In genomic region chr5:66829826-66830225, GRCh38 we compare ENCODE assay signal across 12 cellular contexts.
DNase-seq lines count a peak whose midpoint lies in the region; ATAC-seq and TF ChIP-seq lines count a peak whose summit lies in the region.
"Had no signal": no experiment of that assay in that cellular context is flagged by ENCODE, and none has a peak within 500 bp of the region (broad histone marks: within the 10 kb centered on the region; RNA-seq: fewer than 3 reads in every experiment).

No MANE protein-coding gene starts in this region.

- no peaks in the 10 kb centered on the region; the same call in 1 of the 2 replicates for H3F3A ChIP-seq in PC-9 (ENCODE audit: insufficient read depth, low read depth)

- H3K36me3 Mint-ChIP-seq in activated CD4-positive, alpha-beta T cell treated with anti-CD3 and anti-CD28 coated beads, Interleukin-2, amount 10 ng/mL, durations not matched to agents 7 days and 5 days (ENCODE audit: low read depth): peaks cover 2% of the 10 kb centered on the region
- peaks cover 6% of the 10 kb centered on the region for H3K36me3 Mint-ChIP-seq in endothelial cell (ENCODE audit: low read depth, unreplicated experiment)

- H3K79me2 ChIP-seq in PC-9 (ENCODE audit: low read depth): no peaks in the 10 kb centered on the region

- H3K27ac ChIP-seq in PC-9: no peak overlapping the region
- H3K27ac ChIP-seq: tibial artery had no signal

- CTCF ChIA-PET in activated CD4-positive, alpha-beta T cell treated with anti-CD3 and anti-CD28 coated beads, Interleukin-2, amount 10 ng/mL, durations not matched to agents 7 days and 5 days (lab: Charles Lee): interaction anchor here (1.2 to 4.9 kb wide), 4 partner anchors 10 to 14 kb away, joined by 4 to 31 read pairs (median 28); no protein-coding TSS in a partner anchor
- CTCF ChIA-PET in PC-9 (lab: Charles Lee): no interaction called here

- H3K4me3 ChIP-seq in PC-9: no peak overlapping the region

- intact Hi-C loops in PC-9 (cut with micrococcal nuclease; ENCODE audit: unreplicated experiment): loop anchor here (5.0 kb wide), 2 partner anchors 172 to 322 kb away; no protein-coding TSS in a partner anchor

- peaks cover 44% of the 10 kb centered on the region for H3K4me1 Mint-ChIP-seq in activated CD4-positive, alpha-beta T cell treated with anti-CD3 and anti-CD28 coated beads, Interleukin-2, amount 10 ng/mL, durations not matched to agents 7 days and 5 days
- H3K4me1 Mint-ChIP-seq in endothelial cell (ENCODE audit: unreplicated experiment): peaks cover 55% of the 10 kb centered on the region

- no TSS peak for BruUV-seq in PC-9 (replicated peaks; lab: Mats Ljungman, UMichigan)

- no peaks in the 10 kb centered on the region for H3K36me3 ChIP-seq in PC-9 (ENCODE audit: low read depth)
- H3K36me3 ChIP-seq: tibial artery had no signal

- H4K20me1 ChIP-seq in PC-9 (ENCODE audit: insufficient read depth): no peaks in the 10 kb centered on the region

- no peak for DNase-seq in activated CD4-positive, alpha-beta T cell treated with anti-CD3 and anti-CD28 coated beads, Interleukin-2, amount 10 ng/mL, durations not matched to agents 7 days and 5 days
- no peak for DNase-seq in activated CD4-positive, alpha-beta T cell treated with anti-CD3 and anti-CD28 coated beads for 48 hours
- peak in 1 of 2 experiments; percentile 87 for DNase-seq in PC-9
- no peak for DNase-seq in endothelial cell (ENCODE audit: low spot score)
- DNase-seq in pons (ENCODE audit: low spot score): peak; percentile 56
- DNase-seq in NCI-H187 treated with DMSO at 0.1 percent for 48 hours (lab: John Stamatoyannopoulos, UW): no peak
- DNase-seq: ACHN, kidney, NCI-H1092, tibial artery had no signal

- no peak overlapping the region for H2AFZ ChIP-seq in PC-9

- H3K4me2 ChIP-seq in PC-9: peak overlapping the region; percentile 3; the same call in 1 of the 2 replicates

- H3K27me3 ChIP-seq in PC-9 (ENCODE audit: insufficient read depth, low read depth): no peaks in the 10 kb centered on the region

- no peak overlapping the region for H3K27ac Mint-ChIP-seq in activated CD4-positive, alpha-beta T cell treated with anti-CD3 and anti-CD28 coated beads, Interleukin-2, amount 10 ng/mL, durations not matched to agents 7 days and 5 days
- H3K27ac Mint-ChIP-seq in endothelial cell (ENCODE audit: unreplicated experiment): peak overlapping the region; percentile 100

- peak overlapping the region; percentile 43 for H3K4me3 Mint-ChIP-seq in activated CD4-positive, alpha-beta T cell treated with anti-CD3 and anti-CD28 coated beads, Interleukin-2, amount 10 ng/mL, durations not matched to agents 7 days and 5 days
- peak overlapping the region; percentile 98 for H3K4me3 Mint-ChIP-seq in endothelial cell (ENCODE audit: unreplicated experiment)

- no peak for TF ChIP-seq CTCF in PC-9 (conservative IDR thresholded peaks at IDR 0.05)
- no peak for TF ChIP-seq CTCF in endothelial cell (IDR thresholded peaks at IDR 0.05; ENCODE audit: unreplicated experiment)

- POLR2A ChIA-PET in activated CD4-positive, alpha-beta T cell treated with anti-CD3 and anti-CD28 coated beads, Interleukin-2, amount 10 ng/mL, durations not matched to agents 7 days and 5 days (lab: Charles Lee): interaction anchor here (1.7 to 1.9 kb wide), 2 partner anchors 11 kb away, joined by 8 to 9 read pairs; no protein-coding TSS in a partner anchor
- POLR2A ChIA-PET in PC-9 (lab: Charles Lee; ENCODE audit: unreplicated experiment): no interaction called here

- H3K9me3 Mint-ChIP-seq in activated CD4-positive, alpha-beta T cell treated with anti-CD3 and anti-CD28 coated beads, Interleukin-2, amount 10 ng/mL, durations not matched to agents 7 days and 5 days: no peaks in the 10 kb centered on the region
- H3K9me3 Mint-ChIP-seq in endothelial cell (ENCODE audit: unreplicated experiment): no peaks in the 10 kb centered on the region

- peaks cover 26% of the 10 kb centered on the region for H3K4me1 ChIP-seq in PC-9 (replicated peaks; ENCODE audit: insufficient read depth)

- peaks cover 8% of the 10 kb centered on the region; the same call in 1 of the 2 replicates for H3K9me3 ChIP-seq in PC-9 (ENCODE audit: insufficient read depth, low read depth)
- H3K9me3 ChIP-seq: tibial artery had no signal

- H3K9me2 ChIP-seq in PC-9 (ENCODE audit: insufficient read depth): no peaks in the 10 kb centered on the region

- ATAC-seq in GM18858 (IDR thresholded peaks at IDR 0.05; ENCODE audit: unreplicated experiment): no peak
- ATAC-seq in GM19328 (IDR thresholded peaks at IDR 0.05; ENCODE audit: unreplicated experiment): no peak

- H3K27me3 Mint-ChIP-seq in activated CD4-positive, alpha-beta T cell treated with anti-CD3 and anti-CD28 coated beads, Interleukin-2, amount 10 ng/mL, durations not matched to agents 7 days and 5 days: no peaks in the 10 kb centered on the region
- H3K27me3 Mint-ChIP-seq in endothelial cell (ENCODE audit: unreplicated experiment): peaks cover 8% of the 10 kb centered on the region
